ENCODE assay signal across 13 cellular contexts in the genomic region with DNA sequence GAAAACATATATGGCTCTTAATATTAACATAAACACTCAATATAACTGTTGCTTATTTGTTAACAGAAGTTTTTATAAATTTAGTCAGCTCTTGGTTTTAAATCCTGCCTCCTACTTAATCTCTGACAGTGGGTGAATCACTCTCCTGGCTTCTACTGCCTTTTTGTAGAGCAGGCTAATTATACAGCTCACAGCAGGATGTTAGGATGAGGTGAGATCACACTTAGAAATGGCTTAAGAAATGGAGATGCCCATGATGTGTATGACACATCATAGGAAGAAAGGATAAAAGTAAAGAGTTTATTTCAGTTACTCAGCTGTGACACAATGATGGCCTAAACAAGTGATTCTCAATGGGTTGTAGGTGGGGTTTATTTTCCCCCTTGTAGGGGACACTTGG.
A peak's percentile ranks its signal among the peaks of the same experiment; 100 is the strongest.
DNase-seq lines count a peak whose midpoint lies in the region; ATAC-seq and TF ChIP-seq lines count a peak whose summit lies in the region.
"Had no signal": no experiment of that assay in that cellular context is flagged by ENCODE, and none has a peak within 500 bp of the region (broad histone marks: within the 10 kb centered on the region; RNA-seq: fewer than 3 reads in every experiment).

No MANE protein-coding gene starts in this region.

- H3K9me3 ChIP-seq in GM23248 (ENCODE audit: low read depth), result no peaks in the 10 kb centered on the region
- no peaks in the 10 kb centered on the region for H3K9me3 ChIP-seq in RWPE2 (ENCODE audit: severe bottlenecking)
- H3K9me3 ChIP-seq in fibroblast of lung (ENCODE audit: control insufficient read depth, insufficient read depth, low read depth, low read length), result no peaks in the 10 kb centered on the region
- H3K9me3 ChIP-seq in osteoblast (ENCODE audit: low read depth, low read length), result no peaks in the 10 kb centered on the region
- H3K9me3 ChIP-seq: suprapubic skin had no signal

- H3K27ac ChIP-seq in GM23248 (peak overlapping the region; percentile 63), RWPE2 (ENCODE audit: poor library complexity, severe bottlenecking) (no peak overlapping the region), fibroblast of lung (ENCODE audit: insufficient read depth, low read length) (no peak overlapping the region), osteoblast (ENCODE audit: low read depth, low read length) (peak overlapping the region; percentile 38)
- H3K27ac ChIP-seq: suprapubic skin had no signal

- intact Hi-C loops in Right ventricle myocardium superior (cut with DNase I), result no loop called here

- H4K20me1 ChIP-seq in GM23248 (ENCODE audit: insufficient read depth) (no peaks in the 10 kb centered on the region), fibroblast of lung (ENCODE audit: control insufficient read depth, extremely low read depth, insufficient read depth, low read length) (no peaks in the 10 kb centered on the region), osteoblast (ENCODE audit: insufficient read depth, low read length) (no peaks in the 10 kb centered on the region)

- H3K79me2 ChIP-seq in GM23248 (ENCODE audit: insufficient read depth) (no peaks in the 10 kb centered on the region), fibroblast of lung (ENCODE audit: control insufficient read depth, insufficient read depth, low read length) (no peaks in the 10 kb centered on the region), osteoblast (ENCODE audit: insufficient read depth, low read length) (no peaks in the 10 kb centered on the region)

- H3K4me1 ChIP-seq in GM23248 (ENCODE audit: insufficient read depth) (peaks cover 21% of the 10 kb centered on the region), RWPE2 (ENCODE audit: insufficient read depth, poor library complexity, severe bottlenecking) (no peaks in the 10 kb centered on the region), fibroblast of lung (ENCODE audit: control insufficient read depth, extremely low read depth, insufficient read depth, low read length) (peaks cover 4% of the 10 kb centered on the region), osteoblast (ENCODE audit: insufficient read depth, low read length) (peaks cover 8% of the 10 kb centered on the region)
- H3K4me1 ChIP-seq: suprapubic skin had no signal

- H3K4me3 ChIP-seq in GM23248, result no peak overlapping the region
- H3K4me3 ChIP-seq in RWPE2 (ENCODE audit: severe bottlenecking), result no peak overlapping the region
- no peak overlapping the region for H3K4me3 ChIP-seq in fibroblast of lung (replicated peaks in 1 of 4; ENCODE audit: control extremely low read depth in 1 of 4, insufficient read depth in 1 of 4, low read depth in 3 of 4, low read length in 4 of 4)
- H3K4me3 ChIP-seq in osteoblast (ENCODE audit: insufficient read depth, low read length), result no peak overlapping the region
- H3K4me3 ChIP-seq: suprapubic skin had no signal

- H2AFZ ChIP-seq in GM23248, result no peak overlapping the region
- H2AFZ ChIP-seq in fibroblast of lung (ENCODE audit: low read length), result no peak overlapping the region
- no peak overlapping the region for H2AFZ ChIP-seq in osteoblast (ENCODE audit: low read length)

- ATAC-seq in RWPE2 (ENCODE audit: low read depth) (peak; percentile 88), GM18520 (IDR thresholded peaks at IDR 0.05; ENCODE audit: unreplicated experiment) (no peak), Right ventricle myocardium superior (ENCODE audit: poor library complexity) (no peak), GM18511 (IDR thresholded peaks at IDR 0.05; ENCODE audit: unreplicated experiment) (no peak)
- ATAC-seq: left ventricle myocardium superior had no signal

- H3K36me3 ChIP-seq in GM23248 (ENCODE audit: low read depth) (no peaks in the 10 kb centered on the region), RWPE2 (ENCODE audit: low read depth) (no peaks in the 10 kb centered on the region), fibroblast of lung (ENCODE audit: control insufficient read depth, insufficient read depth, low read length) (no peaks in the 10 kb centered on the region), osteoblast (ENCODE audit: insufficient read depth, low read length) (no peaks in the 10 kb centered on the region)
- H3K36me3 ChIP-seq: suprapubic skin had no signal

- no peak for TF ChIP-seq CTCF in RWPE2 (IDR thresholded peaks at IDR 0.05; ENCODE audit: poor library complexity, severe bottlenecking)
- TF ChIP-seq CTCF in fibroblast of lung (conservative IDR thresholded peaks at IDR 0.05 in 1 of 2, IDR thresholded peaks at IDR 0.05 in 1 of 2; ENCODE audit: low read depth in 1 of 2, low read length in 2 of 2), result no peak
- no peak for TF ChIP-seq CTCF in osteoblast (IDR thresholded peaks at IDR 0.05; ENCODE audit: extremely low read depth, low read depth, low read length)

- peak overlapping the region; percentile 37 for H3K4me2 ChIP-seq in GM23248 (ENCODE audit: unreplicated experiment)
- no peak overlapping the region for H3K4me2 ChIP-seq in fibroblast of lung (ENCODE audit: extremely low read depth, insufficient read depth, low read length)
- no peak overlapping the region for H3K4me2 ChIP-seq in osteoblast (ENCODE audit: insufficient read depth, low read length)

- DNase-seq in GM23248 (peak; percentile 95), RWPE2 (ENCODE audit: low spot score) (no peak), fibroblast of lung (ENCODE audit: low read depth in 2 of 2) (peak; percentile 29 to 95), osteoblast (ENCODE audit: insufficient read length, low spot score, missing footprints) (peak; percentile 13), Right ventricle myocardium superior (no peak)
- DNase-seq in stimulated activated CD4-positive, alpha-beta T cell treated with anti-CD3 and anti-CD28 coated beads, Interleukin-4, amount 100 ng/mL, for 1 hour, result no peak
- DNase-seq: activated CD4-positive, alpha-beta T cell treated with anti-CD3 and anti-CD28 coated beads, Interleukin-2, amount 10 ng/mL, durations not matched to agents 7 days and 5 days; left ventricle myocardium superior; posterior cingulate gyrus; SIG-M5 had no signal

- H3F3A ChIP-seq in GM23248 (ENCODE audit: insufficient read depth), result peaks cover 30% of the 10 kb centered on the region

- H3K9ac ChIP-seq in GM23248 (no peak overlapping the region), fibroblast of lung (ENCODE audit: insufficient read depth, low read length) (no peak overlapping the region)

- H3K27me3 ChIP-seq in GM23248 (replicated peaks; ENCODE audit: insufficient read depth) (no peaks in the 10 kb centered on the region), RWPE2 (ENCODE audit: insufficient read depth, poor library complexity, severe bottlenecking) (no peaks in the 10 kb centered on the region), fibroblast of lung (ENCODE audit: control insufficient read depth, insufficient read depth, low read length) (no peaks in the 10 kb centered on the region), osteoblast (ENCODE audit: insufficient read depth, low read length) (no peaks in the 10 kb centered on the region)
- H3K27me3 ChIP-seq: suprapubic skin had no signal

- in situ Hi-C loops in GM23248 (cut with MboI), result no loop called here

- H3K9me2 ChIP-seq in GM23248 (ENCODE audit: insufficient read depth), result no peaks in the 10 kb centered on the region

Comparison
In these comparisons a context has a peak if more than half of its experiments do, and no peak if none do; other contexts are left out.
1. DNase-seq: peak in GM23248 (single experiment), fibroblast of lung (2 of 2) and osteoblast (single experiment); none in RWPE2 (single experiment), Right ventricle myocardium superior (single experiment) and stimulated activated CD4-positive, alpha-beta T cell treated with anti-CD3 and anti-CD28 coated beads, Interleukin-4, amount 100 ng/mL, for 1 hour (single experiment).
2. H3K27ac ChIP-seq: peak in GM23248 (single experiment) and osteoblast (single experiment); none in RWPE2 (single experiment) and fibroblast of lung (single experiment).